ENCODE assay signal across 9 cellular contexts in the genomic region with DNA sequence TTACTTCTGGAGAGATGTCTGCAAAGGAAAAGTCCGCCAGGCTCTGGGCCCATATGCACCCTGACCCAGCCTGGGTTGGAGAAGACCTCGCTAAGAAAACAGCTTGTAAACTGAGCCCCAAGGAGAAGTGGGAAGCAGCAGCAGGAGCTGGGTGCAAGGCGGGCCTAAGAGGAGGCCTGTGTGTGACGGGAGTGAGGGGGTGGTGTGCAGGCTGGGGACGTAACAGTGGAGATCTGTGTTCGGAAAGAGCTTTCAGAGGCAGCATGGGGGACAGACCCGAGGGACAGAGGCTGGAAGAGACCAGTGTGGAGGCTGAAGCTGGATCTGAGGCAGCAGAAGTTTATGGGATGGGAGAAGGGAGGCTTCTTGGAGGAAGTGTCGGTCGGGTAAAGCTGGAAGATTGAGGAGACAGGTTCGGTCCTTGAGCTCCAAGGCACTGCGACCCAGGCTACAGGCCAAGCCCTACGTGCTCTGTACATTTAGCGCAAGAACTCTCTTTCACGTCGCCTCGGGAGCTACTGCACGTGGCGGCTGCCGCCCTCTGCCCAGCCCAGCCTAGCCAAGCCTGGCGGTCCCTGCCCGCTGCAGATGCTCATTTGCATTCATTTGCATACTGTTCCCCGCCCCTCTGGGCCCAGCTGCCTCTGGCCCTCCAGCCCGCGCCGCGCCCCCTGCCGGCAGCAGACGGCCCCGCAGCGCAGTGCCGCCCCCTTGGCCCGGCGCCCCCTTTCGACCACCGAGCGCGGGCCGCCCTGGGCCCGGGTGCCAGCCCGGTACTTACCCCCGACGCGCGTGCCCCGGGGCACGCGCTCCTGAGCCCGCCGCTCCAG. TPM values are rescaled to one million over a fixed set of nuclear protein-coding genes. Genes with fewer than 3 reads are reported as not detected.
DNase-seq lines count a peak whose midpoint lies in the region; ATAC-seq and TF ChIP-seq lines count a peak whose summit lies in the region.
"Had no signal": no experiment of that assay in that cellular context is flagged by ENCODE, and none has a peak within 500 bp of the region (broad histone marks: within the 10 kb centered on the region; RNA-seq: fewer than 3 reads in every experiment).

No MANE protein-coding gene starts in this region.

- H3K27me3 ChIP-seq in upper lobe of left lung = peaks cover 0 to 20% (median 12%) of the 10 kb centered on the region in 4 donors

- H3K4me3 Mint-ChIP-seq in IgD-negative memory B cell (peak overlapping the region; percentile 22 to 88 (median 69)), nephron (peak overlapping the region; percentile 84 to 86 (median 85))

- H3K4me1 Mint-ChIP-seq in IgD-negative memory B cell (peaks cover 4 to 7% (median 6%) of the 10 kb centered on the region in 3 donors), nephron (peaks cover 14% of the 10 kb centered on the region)

- no peak for TF ChIP-seq EP300 in upper lobe of left lung (IDR thresholded peaks at IDR 0.05)

- H3K4me1 ChIP-seq in upper lobe of left lung = peaks cover 12 to 20% (median 19%) of the 10 kb centered on the region in 4 donors

- no peak for TF ChIP-seq POLR2A in upper lobe of left lung (IDR thresholded peaks at IDR 0.05)

- no peak overlapping the region for H3K27ac ChIP-seq in upper lobe of left lung

- H3K9me3 Mint-ChIP-seq in IgD-negative memory B cell (no peaks in the 10 kb centered on the region), nephron (no peaks in the 10 kb centered on the region)

- peak overlapping the region in 1 of 3 donors; percentile 31 for H3K27ac Mint-ChIP-seq in IgD-negative memory B cell
- H3K27ac Mint-ChIP-seq in nephron = peak overlapping the region; percentile 11 to 44 (median 43)

- H3K36me3 Mint-ChIP-seq in IgD-negative memory B cell (peaks cover 3% of the 10 kb centered on the region), nephron (ENCODE audit: low read depth) (no peaks in the 10 kb centered on the region)

- peak overlapping the region; percentile 51 for H3K4me3 ChIP-seq in fibroblast of pulmonary artery (replicated peaks; ENCODE audit: low read depth, low read length)
- H3K4me3 ChIP-seq in upper lobe of left lung = peak overlapping the region in 3 of 4 donors; percentile 32 to 52 (median 52)

- TF ChIP-seq CTCF in fibroblast of pulmonary artery (IDR thresholded peaks at IDR 0.05; ENCODE audit: low read length, missing control alignments) = peak; percentile 6
- TF ChIP-seq CTCF in nephron (IDR thresholded peaks at IDR 0.05; ENCODE audit: unreplicated experiment in 3 of 3) = peak; percentile 78 to 90 (median 79)
- peak in 5 of 6 experiments; percentile 31 to 76 (median 53) for TF ChIP-seq CTCF in upper lobe of left lung (IDR thresholded peaks at IDR 0.05)

- H3K27me3 Mint-ChIP-seq in IgD-negative memory B cell (peaks cover 50% of the 10 kb centered on the region), nephron (ENCODE audit: low read depth) (peaks cover 62% of the 10 kb centered on the region)

- peak; percentile 74 for DNase-seq in COLO668 (lab: John Stamatoyannopoulos, UW; ENCODE audit: unreplicated experiment)
- peak; percentile 88 for DNase-seq in activated CD8-positive, alpha-beta memory T cell treated with anti-CD3 and anti-CD28 coated beads, Interleukin-2, amount 50 U/mL, for 48 hours
- peak; percentile 23 for DNase-seq in fibroblast of pulmonary artery (ENCODE audit: low read depth)
- peak in 1 of 2 donors; percentile 88 for DNase-seq in upper lobe of left lung
- DNase-seq in T1000 (lab: John Stamatoyannopoulos, UW) = no peak
- DNase-seq in NOMO-1 treated with dmso at 0.1 percent for 144 hours (lab: John Stamatoyannopoulos, UW; ENCODE audit: unreplicated experiment) = no peak

- H3K9me3 ChIP-seq in upper lobe of left lung = no peaks in the 10 kb centered on the region

- 22 to 48% methylated on average over 18 to 47 of the region's 49 CpGs for WGBS in upper lobe of left lung, 2 donors

- ATAC-seq in upper lobe of left lung (ENCODE audit: low FRiP score in 2 of 2) = peak in 1 of 2 donors; percentile 54

- H3K36me3 ChIP-seq in upper lobe of left lung = no peaks in the 10 kb centered on the region

RNA-seq across cellular contexts. Expression of gene HPCA, which starts 6.3 kb away (rescaled TPM):
- not detected for polyA plus RNA-seq in IgD-negative memory B cell
- not detected for total RNA-seq in upper lobe of left lung
- total RNA-seq: LHCN-M2 had no signal

RNA-seq across cellular contexts. Expression of gene TMEM54, which starts 8.6 kb away (rescaled TPM):
- polyA plus RNA-seq in IgD-negative memory B cell = not detected
- total RNA-seq in upper lobe of left lung = 10 to 100 TPM; 37.7 to 94.1 (median 58.6) TPM

RNA-seq across cellular contexts. Expression of gene FNDC5, which starts 21.9 kb away (rescaled TPM):
- not detected for polyA plus RNA-seq in IgD-negative memory B cell
- 10 to 100 TPM in 1 of 6 donors, 1 to 10 TPM in 2, under 1 TPM in 1, not detected in 2; 0.30 to 10.3 (median 2.2) TPM for total RNA-seq in upper lobe of left lung

Comparison
In these comparisons a context has a peak if more than half of its experiments do, and no peak if none do; other contexts are left out.
1. DNase-seq: peak in COLO668 (single experiment), activated CD8-positive, alpha-beta memory T cell treated with anti-CD3 and anti-CD28 coated beads, Interleukin-2, amount 50 U/mL, for 48 hours (single experiment) and fibroblast of pulmonary artery (single experiment); none in T1000 (single experiment) and NOMO-1 treated with dmso at 0.1 percent for 144 hours (single experiment).
2. CTCF ChIP-seq: peak in every context shown above with its lines; median percentile 79 in nephron; 53 in upper lobe of left lung; 6 in fibroblast of pulmonary artery.